In genomic region chr2:17083902-17084301, GRCh38 we compare ENCODE assay signal across 21 cellular contexts.
DNase-seq lines count a peak whose midpoint lies in the region; FAIRE-seq and TF ChIP-seq lines count a peak whose summit lies in the region.
"Had no signal": no experiment of that assay in that cellular context is flagged by ENCODE, and none has a peak within 500 bp of the region (broad histone marks: within the 10 kb centered on the region; RNA-seq: fewer than 3 reads in every experiment).

No MANE protein-coding gene starts in this region.

- H3K27me3 Mint-ChIP-seq in astrocyte (ENCODE audit: low read depth, unreplicated experiment): no peaks in the 10 kb centered on the region
- H3K27me3 Mint-ChIP-seq in activated naive CD8-positive, alpha-beta T cell treated with anti-CD3 and anti-CD28 coated beads for 36 hours: no peaks in the 10 kb centered on the region
- H3K27me3 Mint-ChIP-seq: activated naive CD8-positive, alpha-beta T cell treated with anti-CD3 and anti-CD28 coated beads, Interleukin-2, amount 50 U/mL, for 24 hours; stimulated activated naive CD8-positive, alpha-beta T cell treated with anti-CD3 and anti-CD28 coated beads, Interleukin-15, amount 100 ng/mL, for 72 hours had no signal

- peak overlapping the region; percentile 38 for H3K27ac Mint-ChIP-seq in astrocyte (ENCODE audit: unreplicated experiment)
- H3K27ac Mint-ChIP-seq in activated naive CD8-positive, alpha-beta T cell treated with anti-CD3 and anti-CD28 coated beads for 36 hours: no peak overlapping the region
- H3K27ac Mint-ChIP-seq: activated naive CD8-positive, alpha-beta T cell treated with anti-CD3 and anti-CD28 coated beads, Interleukin-2, amount 50 U/mL, for 24 hours; stimulated activated naive CD8-positive, alpha-beta T cell treated with anti-CD3 and anti-CD28 coated beads, Interleukin-15, amount 100 ng/mL, for 72 hours had no signal

- DNase-seq in ELR (ENCODE audit: low read depth): peak; percentile 52
- DNase-seq in NCI-H2227 treated with DMSO at 0.1 percent for 48 hours (lab: John Stamatoyannopoulos, UW): peak; percentile 30
- peak; percentile 84 for DNase-seq in astrocyte (ENCODE audit: low read depth)
- no peak for DNase-seq in NCI-H526 treated with DMSO at 0.1 percent for 48 hours (lab: John Stamatoyannopoulos, UW)
- no peak for DNase-seq in activated naive CD8-positive, alpha-beta T cell treated with anti-CD3 and anti-CD28 coated beads for 36 hours
- no peak for DNase-seq in activated CD4-positive, alpha-beta T cell treated with anti-CD3 and anti-CD28 coated beads for 1 hour
- DNase-seq in islet precursor cell: no peak
- DNase-seq: activated CD4-positive, alpha-beta T cell treated with anti-CD3 and anti-CD28 coated beads, Interleukin-2, amount 50 U/mL, for 1 hour; activated naive CD8-positive, alpha-beta T cell treated with anti-CD3 and anti-CD28 coated beads, Interleukin-2, amount 50 U/mL, for 24 hours; activated T-cell treated with anti-CD3 and anti-CD28 coated beads, Interleukin-2, amount 50 U/mL, for 1 hour; heart right ventricle; NCI-H510A; spleen; stimulated activated naive CD8-positive, alpha-beta T cell treated with anti-CD3 and anti-CD28 coated beads, Interleukin-15, amount 100 ng/mL, for 72 hours; T-helper 9 cell had no signal

- H3K27ac ChIP-seq in astrocyte (ENCODE audit: low read depth, low read length) (no peak overlapping the region), mesodermal cell (ENCODE audit: low read depth, low read length, severe bottlenecking) (peak overlapping the region; percentile 70)
- H3K27ac ChIP-seq: BLaER1 treated with 17β-estradiol and CSF1 and Interleukin-3, amounts not matched to agents 10 nM and 100 nM; heart right ventricle; spleen had no signal

- H3K9me3 Mint-ChIP-seq in astrocyte (ENCODE audit: unreplicated experiment): peaks cover 8% of the 10 kb centered on the region
- peaks cover 8% of the 10 kb centered on the region for H3K9me3 Mint-ChIP-seq in activated naive CD8-positive, alpha-beta T cell treated with anti-CD3 and anti-CD28 coated beads for 36 hours

- WGBS in mesodermal cell (ENCODE audit: insufficient coverage in 2 of 2), 2 experiments: 71 to 100% methylated on average over 1 of the region's 1 CpG

- H3K79me2 ChIP-seq in astrocyte (ENCODE audit: insufficient read depth, low read length): no peaks in the 10 kb centered on the region

- no peaks in the 10 kb centered on the region for H3K27me3 ChIP-seq in astrocyte (ENCODE audit: insufficient read depth, low read length)
- H3K27me3 ChIP-seq: BLaER1 treated with 17β-estradiol and CSF1 and Interleukin-3, amounts not matched to agents 10 nM and 100 nM; heart right ventricle; spleen had no signal

- TF ChIP-seq CTCF in astrocyte (IDR thresholded peaks at IDR 0.05; ENCODE audit: insufficient read depth, low read depth, low read length): no peak

- H3K4me1 Mint-ChIP-seq in astrocyte (ENCODE audit: low read depth, unreplicated experiment): peaks cover 22% of the 10 kb centered on the region
- H3K4me1 Mint-ChIP-seq in activated naive CD8-positive, alpha-beta T cell treated with anti-CD3 and anti-CD28 coated beads for 36 hours: no peaks in the 10 kb centered on the region
- H3K4me1 Mint-ChIP-seq: activated naive CD8-positive, alpha-beta T cell treated with anti-CD3 and anti-CD28 coated beads, Interleukin-2, amount 50 U/mL, for 24 hours; stimulated activated naive CD8-positive, alpha-beta T cell treated with anti-CD3 and anti-CD28 coated beads, Interleukin-15, amount 100 ng/mL, for 72 hours had no signal

- no peaks in the 10 kb centered on the region for H4K20me1 ChIP-seq in astrocyte (ENCODE audit: insufficient read depth, low read length)
- H4K20me1 ChIP-seq: BLaER1 treated with 17β-estradiol and CSF1 and Interleukin-3, amounts not matched to agents 10 nM and 100 nM had no signal

- H3K4me2 ChIP-seq in astrocyte (ENCODE audit: low read length): peak overlapping the region; percentile 47
- H3K4me2 ChIP-seq: BLaER1 treated with 17β-estradiol and CSF1 and Interleukin-3, amounts not matched to agents 10 nM and 100 nM had no signal

- H3K9me3 ChIP-seq in astrocyte (ENCODE audit: insufficient read depth, low read depth, low read length) (peaks cover 5% of the 10 kb centered on the region), mesodermal cell (ENCODE audit: control insufficient read depth, low read length) (peaks cover 16% of the 10 kb centered on the region)
- H3K9me3 ChIP-seq: HAP-1 had no signal

- H3K4me1 ChIP-seq in astrocyte (ENCODE audit: insufficient read depth, low read length): no peaks in the 10 kb centered on the region
- H3K4me1 ChIP-seq in mesodermal cell (ENCODE audit: control insufficient read depth, insufficient read depth, low read length, poor library complexity, severe bottlenecking): peaks cover 9% of the 10 kb centered on the region
- H3K4me1 ChIP-seq: HAP-1, heart right ventricle, spleen had no signal

- no peaks in the 10 kb centered on the region for H3K36me3 ChIP-seq in astrocyte (ENCODE audit: insufficient read depth, low read length)
- H3K36me3 ChIP-seq in mesodermal cell (ENCODE audit: control insufficient read depth, insufficient read depth, low read length): no peaks in the 10 kb centered on the region
- H3K36me3 ChIP-seq: HAP-1, heart right ventricle, spleen had no signal

- peaks cover under 1% of the 10 kb centered on the region for H3K36me3 Mint-ChIP-seq in astrocyte (ENCODE audit: low read depth, unreplicated experiment)
- H3K36me3 Mint-ChIP-seq in activated naive CD8-positive, alpha-beta T cell treated with anti-CD3 and anti-CD28 coated beads for 36 hours: no peaks in the 10 kb centered on the region

- H3K4me3 Mint-ChIP-seq in astrocyte (ENCODE audit: unreplicated experiment): no peak overlapping the region
- no peak overlapping the region for H3K4me3 Mint-ChIP-seq in activated naive CD8-positive, alpha-beta T cell treated with anti-CD3 and anti-CD28 coated beads for 36 hours
- H3K4me3 Mint-ChIP-seq: activated naive CD8-positive, alpha-beta T cell treated with anti-CD3 and anti-CD28 coated beads, Interleukin-2, amount 50 U/mL, for 24 hours; stimulated activated naive CD8-positive, alpha-beta T cell treated with anti-CD3 and anti-CD28 coated beads, Interleukin-15, amount 100 ng/mL, for 72 hours had no signal

- no peak overlapping the region for H2AFZ ChIP-seq in astrocyte (ENCODE audit: low read depth, low read length)

- H3K4me3 ChIP-seq in astrocyte (ENCODE audit: insufficient read depth, low read depth, low read length): no peak overlapping the region
- no peak overlapping the region for H3K4me3 ChIP-seq in mesodermal cell (ENCODE audit: extremely low read depth, insufficient read depth, low read length, poor library complexity, severe bottlenecking)
- H3K4me3 ChIP-seq: BLaER1 treated with 17β-estradiol and CSF1 and Interleukin-3, amounts not matched to agents 10 nM and 100 nM; GM12878; HAP-1; heart right ventricle; spleen had no signal

- FAIRE-seq in astrocyte (lab: Jason Lieb, UNC): no peak
- FAIRE-seq: endothelial cell of umbilical vein, GM12878, urothelium cell line had no signal

- no peak overlapping the region for H3K9ac ChIP-seq in astrocyte (ENCODE audit: low read length)
- H3K9ac ChIP-seq: BLaER1 treated with 17β-estradiol and CSF1 and Interleukin-3, amounts not matched to agents 10 nM and 100 nM had no signal

Comparison
In these comparisons a context has a peak if more than half of its experiments do, and no peak if none do; other contexts are left out.
1. DNase-seq: peak in ELR (single experiment), NCI-H2227 treated with DMSO at 0.1 percent for 48 hours (single experiment) and astrocyte (single experiment); none in NCI-H526 treated with DMSO at 0.1 percent for 48 hours (single experiment), activated naive CD8-positive, alpha-beta T cell treated with anti-CD3 and anti-CD28 coated beads for 36 hours (single experiment), activated CD4-positive, alpha-beta T cell treated with anti-CD3 and anti-CD28 coated beads for 1 hour (single experiment) and islet precursor cell (single experiment).